Comparison of ENCODE assay signal across 1 cellular context in the genomic region with DNA sequence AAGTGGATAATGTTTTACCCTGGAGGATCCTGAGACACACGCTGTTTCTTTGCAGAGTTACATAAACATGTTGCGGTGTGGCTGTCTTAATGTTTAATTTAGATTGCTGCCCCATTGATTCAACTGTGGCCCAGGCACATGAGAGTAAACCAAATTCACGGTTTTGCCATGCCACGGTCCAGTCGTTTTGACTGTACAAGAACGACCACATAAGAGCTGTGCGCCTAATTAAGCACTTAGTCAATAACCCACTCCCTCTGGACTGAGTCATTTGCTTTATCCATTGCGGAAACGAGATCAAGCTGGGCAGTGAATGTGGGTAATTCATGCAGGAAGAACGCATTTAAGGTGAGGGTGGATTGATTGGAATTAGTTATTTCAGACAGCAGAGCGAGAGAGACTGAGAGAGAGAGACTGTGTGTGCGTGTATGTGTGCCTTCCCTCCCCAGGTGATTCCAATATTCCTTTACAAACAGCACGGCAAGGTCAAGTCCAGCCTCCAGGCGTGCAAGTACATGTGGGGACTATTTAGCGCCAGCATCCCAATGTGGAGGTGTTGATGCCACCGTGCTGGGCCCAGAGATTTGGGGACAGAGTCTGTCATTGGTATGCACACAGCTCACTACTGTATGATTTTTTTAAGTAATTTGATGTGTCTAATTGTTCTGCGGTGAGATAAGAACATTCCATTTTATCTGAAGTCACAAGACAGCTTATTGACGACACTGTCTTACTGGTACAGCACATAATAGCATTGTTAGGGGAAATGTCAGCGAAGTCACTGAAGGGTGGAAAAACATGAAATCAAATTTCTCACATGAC.
TF ChIP-seq lines count a peak whose summit lies in the region.

No MANE protein-coding gene starts in this region.

TF ChIP-seq in HEK293, 187 proteins besides CTCF, POLR2A, EP300 and RAD21 (continued from another document and continues in another):
- no peak for TF ChIP-seq ATF2 (tag by site-specific recombination; IDR thresholded peaks at IDR 0.05; ENCODE audit: low read depth)
- TF ChIP-seq, protein P1, sequence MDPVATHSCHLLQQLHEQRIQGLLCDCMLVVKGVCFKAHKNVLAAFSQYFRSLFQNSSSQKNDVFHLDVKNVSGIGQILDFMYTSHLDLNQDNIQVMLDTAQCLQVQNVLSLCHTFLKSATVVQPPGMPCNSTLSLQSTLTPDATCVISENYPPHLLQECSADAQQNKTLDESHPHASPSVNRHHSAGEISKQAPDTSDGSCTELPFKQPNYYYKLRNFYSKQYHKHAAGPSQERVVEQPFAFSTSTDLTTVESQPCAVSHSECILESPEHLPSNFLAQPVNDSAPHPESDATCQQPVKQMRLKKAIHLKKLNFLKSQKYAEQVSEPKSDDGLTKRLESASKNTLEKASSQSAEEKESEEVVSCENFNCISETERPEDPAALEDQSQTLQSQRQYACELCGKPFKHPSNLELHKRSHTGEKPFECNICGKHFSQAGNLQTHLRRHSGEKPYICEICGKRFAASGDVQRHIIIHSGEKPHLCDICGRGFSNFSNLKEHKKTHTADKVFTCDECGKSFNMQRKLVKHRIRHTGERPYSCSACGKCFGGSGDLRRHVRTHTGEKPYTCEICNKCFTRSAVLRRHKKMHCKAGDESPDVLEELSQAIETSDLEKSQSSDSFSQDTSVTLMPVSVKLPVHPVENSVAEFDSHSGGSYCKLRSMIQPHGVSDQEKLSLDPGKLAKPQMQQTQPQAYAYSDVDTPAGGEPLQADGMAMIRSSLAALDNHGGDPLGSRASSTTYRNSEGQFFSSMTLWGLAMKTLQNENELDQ (tag by site-specific recombination; IDR thresholded peaks at IDR 0.05; ENCODE audit: low read depth), result no peak
- TF ChIP-seq PBX3 (CRISPR knock-in tag; IDR thresholded peaks at IDR 0.05), result no peak
- no peak for TF ChIP-seq EGR2 (tag by site-specific recombination; IDR thresholded peaks at IDR 0.05; ENCODE audit: low read depth)
- no peak for TF ChIP-seq ZNF514 (tag by site-specific recombination; IDR thresholded peaks at IDR 0.05)
- peak; percentile 61 for TF ChIP-seq ZBTB21 (tag by site-specific recombination; IDR thresholded peaks at IDR 0.05)
- TF ChIP-seq ZBTB10 (tag by site-specific recombination; IDR thresholded peaks at IDR 0.05), result no peak
- TF ChIP-seq ZNF155 (tag by site-specific recombination; IDR thresholded peaks at IDR 0.05), result no peak
- TF ChIP-seq ZNF175 (tag by site-specific recombination; IDR thresholded peaks at IDR 0.05), result no peak
- no peak for TF ChIP-seq ZNF114 (tag by site-specific recombination; IDR thresholded peaks at IDR 0.05)
- TF ChIP-seq, protein P2, sequence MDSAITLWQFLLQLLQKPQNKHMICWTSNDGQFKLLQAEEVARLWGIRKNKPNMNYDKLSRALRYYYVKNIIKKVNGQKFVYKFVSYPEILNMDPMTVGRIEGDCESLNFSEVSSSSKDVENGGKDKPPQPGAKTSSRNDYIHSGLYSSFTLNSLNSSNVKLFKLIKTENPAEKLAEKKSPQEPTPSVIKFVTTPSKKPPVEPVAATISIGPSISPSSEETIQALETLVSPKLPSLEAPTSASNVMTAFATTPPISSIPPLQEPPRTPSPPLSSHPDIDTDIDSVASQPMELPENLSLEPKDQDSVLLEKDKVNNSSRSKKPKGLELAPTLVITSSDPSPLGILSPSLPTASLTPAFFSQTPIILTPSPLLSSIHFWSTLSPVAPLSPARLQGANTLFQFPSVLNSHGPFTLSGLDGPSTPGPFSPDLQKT (IDR thresholded peaks at IDR 0.05; ENCODE audit: borderline replicate concordance, low read depth, low read length), result no peak
- TF ChIP-seq ZNF335 (tag by site-specific recombination; conservative IDR thresholded peaks at IDR 0.05), result peak; percentile 68
- no peak for TF ChIP-seq ZNF768 (tag by site-specific recombination; IDR thresholded peaks at IDR 0.05)
- TF ChIP-seq, protein P3, sequence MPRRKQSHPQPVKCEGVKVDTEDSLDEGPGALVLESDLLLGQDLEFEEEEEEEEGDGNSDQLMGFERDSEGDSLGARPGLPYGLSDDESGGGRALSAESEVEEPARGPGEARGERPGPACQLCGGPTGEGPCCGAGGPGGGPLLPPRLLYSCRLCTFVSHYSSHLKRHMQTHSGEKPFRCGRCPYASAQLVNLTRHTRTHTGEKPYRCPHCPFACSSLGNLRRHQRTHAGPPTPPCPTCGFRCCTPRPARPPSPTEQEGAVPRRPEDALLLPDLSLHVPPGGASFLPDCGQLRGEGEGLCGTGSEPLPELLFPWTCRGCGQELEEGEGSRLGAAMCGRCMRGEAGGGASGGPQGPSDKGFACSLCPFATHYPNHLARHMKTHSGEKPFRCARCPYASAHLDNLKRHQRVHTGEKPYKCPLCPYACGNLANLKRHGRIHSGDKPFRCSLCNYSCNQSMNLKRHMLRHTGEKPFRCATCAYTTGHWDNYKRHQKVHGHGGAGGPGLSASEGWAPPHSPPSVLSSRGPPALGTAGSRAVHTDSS (tag by site-specific recombination; IDR thresholded peaks at IDR 0.05), result no peak
- no peak for TF ChIP-seq ZBTB8A (tag by site-specific recombination; IDR thresholded peaks at IDR 0.05)
- TF ChIP-seq ZNF112 (tag by site-specific recombination; IDR thresholded peaks at IDR 0.05), result no peak
- no peak for TF ChIP-seq SCRT1 (tag by site-specific recombination; IDR thresholded peaks at IDR 0.05; ENCODE audit: borderline replicate concordance)
- TF ChIP-seq ZNF350 (tag by site-specific recombination; IDR thresholded peaks at IDR 0.05), result no peak
- TF ChIP-seq ZNF354C (tag by site-specific recombination; IDR thresholded peaks at IDR 0.05; ENCODE audit: borderline replicate concordance, low read depth), result no peak
- peak; percentile 32; the same call in 1 of the 2 replicates for TF ChIP-seq ZNF391 (tag by site-specific recombination; IDR thresholded peaks at IDR 0.05; ENCODE audit: borderline replicate concordance, low read depth)
- no peak for TF ChIP-seq ZNF280D (tag by site-specific recombination; IDR thresholded peaks at IDR 0.05)
- no peak for TF ChIP-seq YY1 (tag by site-specific recombination; IDR thresholded peaks at IDR 0.05)
- TF ChIP-seq ZNF211 (tag by site-specific recombination; IDR thresholded peaks at IDR 0.05; ENCODE audit: low read depth), result no peak
- no peak; the same call in 1 of the 2 replicates for TF ChIP-seq ZSCAN30 (tag by site-specific recombination; IDR thresholded peaks at IDR 0.05)
- TF ChIP-seq, protein P4, sequence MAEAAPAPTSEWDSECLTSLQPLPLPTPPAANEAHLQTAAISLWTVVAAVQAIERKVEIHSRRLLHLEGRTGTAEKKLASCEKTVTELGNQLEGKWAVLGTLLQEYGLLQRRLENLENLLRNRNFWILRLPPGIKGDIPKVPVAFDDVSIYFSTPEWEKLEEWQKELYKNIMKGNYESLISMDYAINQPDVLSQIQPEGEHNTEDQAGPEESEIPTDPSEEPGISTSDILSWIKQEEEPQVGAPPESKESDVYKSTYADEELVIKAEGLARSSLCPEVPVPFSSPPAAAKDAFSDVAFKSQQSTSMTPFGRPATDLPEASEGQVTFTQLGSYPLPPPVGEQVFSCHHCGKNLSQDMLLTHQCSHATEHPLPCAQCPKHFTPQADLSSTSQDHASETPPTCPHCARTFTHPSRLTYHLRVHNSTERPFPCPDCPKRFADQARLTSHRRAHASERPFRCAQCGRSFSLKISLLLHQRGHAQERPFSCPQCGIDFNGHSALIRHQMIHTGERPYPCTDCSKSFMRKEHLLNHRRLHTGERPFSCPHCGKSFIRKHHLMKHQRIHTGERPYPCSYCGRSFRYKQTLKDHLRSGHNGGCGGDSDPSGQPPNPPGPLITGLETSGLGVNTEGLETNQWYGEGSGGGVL (tag by site-specific recombination; IDR thresholded peaks at IDR 0.05), result peak; percentile 49; the same call in 1 of the 2 replicates
- no peak for TF ChIP-seq TCF7L2 (IDR thresholded peaks at IDR 0.05; ENCODE audit: borderline replicate concordance, low read depth, low read length)
- TF ChIP-seq KLF8 (tag by site-specific recombination; IDR thresholded peaks at IDR 0.05), result peak; percentile 34
- peak; percentile 56; the same call in 1 of the 2 replicates for TF ChIP-seq GLIS2 (tag by site-specific recombination; IDR thresholded peaks at IDR 0.05)
- TF ChIP-seq ZNF221 (tag by site-specific recombination; IDR thresholded peaks at IDR 0.05; ENCODE audit: borderline replicate concordance), result no peak
- no peak for TF ChIP-seq ZNF274 (IDR thresholded peaks at IDR 0.05; ENCODE audit: low read length)
- no peak for TF ChIP-seq ZNF274 (tag by site-specific recombination; IDR thresholded peaks at IDR 0.05; ENCODE audit: borderline replicate concordance)
- TF ChIP-seq, protein P5, sequence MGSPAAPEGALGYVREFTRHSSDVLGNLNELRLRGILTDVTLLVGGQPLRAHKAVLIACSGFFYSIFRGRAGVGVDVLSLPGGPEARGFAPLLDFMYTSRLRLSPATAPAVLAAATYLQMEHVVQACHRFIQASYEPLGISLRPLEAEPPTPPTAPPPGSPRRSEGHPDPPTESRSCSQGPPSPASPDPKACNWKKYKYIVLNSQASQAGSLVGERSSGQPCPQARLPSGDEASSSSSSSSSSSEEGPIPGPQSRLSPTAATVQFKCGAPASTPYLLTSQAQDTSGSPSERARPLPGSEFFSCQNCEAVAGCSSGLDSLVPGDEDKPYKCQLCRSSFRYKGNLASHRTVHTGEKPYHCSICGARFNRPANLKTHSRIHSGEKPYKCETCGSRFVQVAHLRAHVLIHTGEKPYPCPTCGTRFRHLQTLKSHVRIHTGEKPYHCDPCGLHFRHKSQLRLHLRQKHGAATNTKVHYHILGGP (tag by site-specific recombination; IDR thresholded peaks at IDR 0.05), result no peak
- TF ChIP-seq, protein P6, sequence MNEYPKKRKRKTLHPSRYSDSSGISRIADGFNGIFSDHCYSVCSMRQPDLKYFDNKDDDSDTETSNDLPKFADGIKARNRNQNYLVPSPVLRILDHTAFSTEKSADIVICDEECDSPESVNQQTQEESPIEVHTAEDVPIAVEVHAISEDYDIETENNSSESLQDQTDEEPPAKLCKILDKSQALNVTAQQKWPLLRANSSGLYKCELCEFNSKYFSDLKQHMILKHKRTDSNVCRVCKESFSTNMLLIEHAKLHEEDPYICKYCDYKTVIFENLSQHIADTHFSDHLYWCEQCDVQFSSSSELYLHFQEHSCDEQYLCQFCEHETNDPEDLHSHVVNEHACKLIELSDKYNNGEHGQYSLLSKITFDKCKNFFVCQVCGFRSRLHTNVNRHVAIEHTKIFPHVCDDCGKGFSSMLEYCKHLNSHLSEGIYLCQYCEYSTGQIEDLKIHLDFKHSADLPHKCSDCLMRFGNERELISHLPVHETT (tag by site-specific recombination; IDR thresholded peaks at IDR 0.05), result peak; percentile 84; the same call in 1 of the 2 replicates
- TF ChIP-seq ZNF426 (tag by site-specific recombination; IDR thresholded peaks at IDR 0.05), result no peak
- no peak for TF ChIP-seq ZNF266 (tag by site-specific recombination; IDR thresholded peaks at IDR 0.05; ENCODE audit: low read depth)
- TF ChIP-seq ZNF561 (tag by site-specific recombination; IDR thresholded peaks at IDR 0.05; ENCODE audit: borderline replicate concordance), result no peak
- TF ChIP-seq ZNF394 (tag by site-specific recombination; IDR thresholded peaks at IDR 0.05; ENCODE audit: borderline replicate concordance), result peak; percentile 51; the same call in 1 of the 2 replicates
